In genomic region chr1:6185635-6186382, GRCh38 we compare ENCODE assay signal across 8 cellular contexts.
DNase-seq lines count a peak whose midpoint lies in the region; ATAC-seq and TF ChIP-seq lines count a peak whose summit lies in the region.

No MANE protein-coding gene starts in this region.

- DNase-seq in DMS 273 (lab: John Stamatoyannopoulos, UW; ENCODE audit: unreplicated experiment) (peak; percentile 71), DMS 273 treated with DMSO at 0.1 percent for 48 hours (lab: John Stamatoyannopoulos, UW) (no peak), medulla oblongata (ENCODE audit: extremely low spot score) (peak; percentile 16)
- peak; percentile 25 for DNase-seq in activated naive CD8-positive, alpha-beta T cell treated with anti-CD3 and anti-CD28 coated beads, Interleukin-2, amount 50 U/mL, for 24 hours

- no peak for TF ChIP-seq EP300 in Ishikawa (IDR thresholded peaks at IDR 0.05; ENCODE audit: borderline replicate concordance)

- H3K27me3 Mint-ChIP-seq in activated naive CD8-positive, alpha-beta T cell treated with anti-CD3 and anti-CD28 coated beads, Interleukin-2, amount 50 U/mL, for 24 hours, result peaks cover 12% of the 10 kb centered on the region

- no peak for ATAC-seq in activated naive CD8-positive, alpha-beta T cell treated with anti-CD3 and anti-CD28 coated beads, Interleukin-2, amount 50 U/mL, for 24 hours
- ATAC-seq in GM19324 (IDR thresholded peaks at IDR 0.05; ENCODE audit: low FRiP score, unreplicated experiment) (no peak), HG02678 (IDR thresholded peaks at IDR 0.05; ENCODE audit: unreplicated experiment) (no peak), GM19328 (IDR thresholded peaks at IDR 0.05; ENCODE audit: unreplicated experiment) (no peak)

- H3K4me1 Mint-ChIP-seq in activated naive CD8-positive, alpha-beta T cell treated with anti-CD3 and anti-CD28 coated beads, Interleukin-2, amount 50 U/mL, for 24 hours, result peaks cover 61% of the 10 kb centered on the region

- TF ChIP-seq RAD21 in Ishikawa (IDR thresholded peaks at IDR 0.05; ENCODE audit: low read depth), result peak; percentile 41

- no peak overlapping the region for H3K27ac Mint-ChIP-seq in activated naive CD8-positive, alpha-beta T cell treated with anti-CD3 and anti-CD28 coated beads, Interleukin-2, amount 50 U/mL, for 24 hours

- no peaks in the 10 kb centered on the region for H3K9me3 Mint-ChIP-seq in activated naive CD8-positive, alpha-beta T cell treated with anti-CD3 and anti-CD28 coated beads, Interleukin-2, amount 50 U/mL, for 24 hours

- H3K36me3 Mint-ChIP-seq in activated naive CD8-positive, alpha-beta T cell treated with anti-CD3 and anti-CD28 coated beads, Interleukin-2, amount 50 U/mL, for 24 hours (ENCODE audit: low read depth), result peaks cover 59% of the 10 kb centered on the region

- no peak overlapping the region for H3K4me3 Mint-ChIP-seq in activated naive CD8-positive, alpha-beta T cell treated with anti-CD3 and anti-CD28 coated beads, Interleukin-2, amount 50 U/mL, for 24 hours

TF ChIP-seq in Ishikawa, 13 proteins besides CTCF, POLR2A, EP300 and RAD21:
- no peak for TF ChIP-seq CEBPB (IDR thresholded peaks at IDR 0.05)
- TF ChIP-seq FOXM1 (IDR thresholded peaks at IDR 0.05; ENCODE audit: borderline replicate concordance, low read depth), result no peak
- TF ChIP-seq, protein P1, sequence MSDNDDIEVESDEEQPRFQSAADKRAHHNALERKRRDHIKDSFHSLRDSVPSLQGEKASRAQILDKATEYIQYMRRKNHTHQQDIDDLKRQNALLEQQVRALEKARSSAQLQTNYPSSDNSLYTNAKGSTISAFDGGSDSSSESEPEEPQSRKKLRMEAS (IDR thresholded peaks at IDR 0.05), result no peak
- no peak for TF ChIP-seq TCF12 (IDR thresholded peaks at IDR 0.05; ENCODE audit: low read depth)
- TF ChIP-seq TEAD4 (IDR thresholded peaks at IDR 0.05), result no peak
- TF ChIP-seq ZBTB7A (IDR thresholded peaks at IDR 0.05; ENCODE audit: low read depth), result no peak
- TF ChIP-seq NFIC (IDR thresholded peaks at IDR 0.05), result no peak
- TF ChIP-seq YY1 (IDR thresholded peaks at IDR 0.05; ENCODE audit: low read depth), result no peak
- TF ChIP-seq USF1 (IDR thresholded peaks at IDR 0.05), result no peak
- no peak for TF ChIP-seq TAF1 (IDR thresholded peaks at IDR 0.05; ENCODE audit: low read depth)
- no peak for TF ChIP-seq EGR1 (IDR thresholded peaks at IDR 0.05)
- TF ChIP-seq CREB1 (IDR thresholded peaks at IDR 0.05; ENCODE audit: low read depth), result no peak
- TF ChIP-seq, protein P2, sequence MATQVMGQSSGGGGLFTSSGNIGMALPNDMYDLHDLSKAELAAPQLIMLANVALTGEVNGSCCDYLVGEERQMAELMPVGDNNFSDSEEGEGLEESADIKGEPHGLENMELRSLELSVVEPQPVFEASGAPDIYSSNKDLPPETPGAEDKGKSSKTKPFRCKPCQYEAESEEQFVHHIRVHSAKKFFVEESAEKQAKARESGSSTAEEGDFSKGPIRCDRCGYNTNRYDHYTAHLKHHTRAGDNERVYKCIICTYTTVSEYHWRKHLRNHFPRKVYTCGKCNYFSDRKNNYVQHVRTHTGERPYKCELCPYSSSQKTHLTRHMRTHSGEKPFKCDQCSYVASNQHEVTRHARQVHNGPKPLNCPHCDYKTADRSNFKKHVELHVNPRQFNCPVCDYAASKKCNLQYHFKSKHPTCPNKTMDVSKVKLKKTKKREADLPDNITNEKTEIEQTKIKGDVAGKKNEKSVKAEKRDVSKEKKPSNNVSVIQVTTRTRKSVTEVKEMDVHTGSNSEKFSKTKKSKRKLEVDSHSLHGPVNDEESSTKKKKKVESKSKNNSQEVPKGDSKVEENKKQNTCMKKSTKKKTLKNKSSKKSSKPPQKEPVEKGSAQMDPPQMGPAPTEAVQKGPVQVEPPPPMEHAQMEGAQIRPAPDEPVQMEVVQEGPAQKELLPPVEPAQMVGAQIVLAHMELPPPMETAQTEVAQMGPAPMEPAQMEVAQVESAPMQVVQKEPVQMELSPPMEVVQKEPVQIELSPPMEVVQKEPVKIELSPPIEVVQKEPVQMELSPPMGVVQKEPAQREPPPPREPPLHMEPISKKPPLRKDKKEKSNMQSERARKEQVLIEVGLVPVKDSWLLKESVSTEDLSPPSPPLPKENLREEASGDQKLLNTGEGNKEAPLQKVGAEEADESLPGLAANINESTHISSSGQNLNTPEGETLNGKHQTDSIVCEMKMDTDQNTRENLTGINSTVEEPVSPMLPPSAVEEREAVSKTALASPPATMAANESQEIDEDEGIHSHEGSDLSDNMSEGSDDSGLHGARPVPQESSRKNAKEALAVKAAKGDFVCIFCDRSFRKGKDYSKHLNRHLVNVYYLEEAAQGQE (IDR thresholded peaks at IDR 0.05; ENCODE audit: low read depth), result no peak
